6 cellular contexts compared by ENCODE assay signal in genomic region chr5:14554288-14554687, GRCh38. TPM values are rescaled to one million over a fixed set of nuclear protein-coding genes. Genes with fewer than 3 reads are reported as not detected.
A peak's percentile ranks its signal among the peaks of the same experiment; 100 is the strongest.
DNase-seq lines count a peak whose midpoint lies in the region; ATAC-seq and FAIRE-seq lines count a peak whose summit lies in the region.
"Not testable (repeated sequence)": the region's sequence is repeated elsewhere in the genome, so short reads cannot be mapped to it uniquely, and the experiment has no call there.

No MANE protein-coding gene starts in this region.

- DNase-seq in HTR-8/SVneo (ENCODE audit: insufficient read length, low spot score); activated naive CD8-positive, alpha-beta T cell treated with anti-CD3 and anti-CD28 coated beads, Interleukin-2, amount 50 U/mL, for 24 hours; stimulated activated naive CD8-positive, alpha-beta T cell treated with anti-CD3 and anti-CD28 coated beads, Interleukin-15, Interleukin-2, amounts not matched to agents 100 U/mL and 50 U/mL, for 24 hours; stimulated activated naive CD8-positive, alpha-beta T cell treated with anti-CD3 and anti-CD28 coated beads, Interleukin-15, amount 100 ng/mL, for 72 hours: not testable (repeated sequence)
- DNase-seq in amniotic epithelial cell (ENCODE audit: low read depth): peak; percentile 40

- not testable (repeated sequence) for H3K36me3 Mint-ChIP-seq in activated T-helper 17 cell treated with anti-CD3 and anti-CD28 coated beads, Interleukin-2, amount 50 U/mL, for 72 hours (ENCODE audit: low read depth); activated naive CD8-positive, alpha-beta T cell treated with anti-CD3 and anti-CD28 coated beads, Interleukin-2, amount 50 U/mL, for 24 hours (ENCODE audit: low read depth)

- peak; percentile 34 for ATAC-seq in activated T-helper 17 cell treated with anti-CD3 and anti-CD28 coated beads, Interleukin-2, amount 50 U/mL, for 72 hours (replicated peaks)
- ATAC-seq in activated naive CD8-positive, alpha-beta T cell treated with anti-CD3 and anti-CD28 coated beads, Interleukin-2, amount 50 U/mL, for 24 hours: peak; percentile 60
- ATAC-seq in stimulated activated naive CD8-positive, alpha-beta T cell treated with anti-CD3 and anti-CD28 coated beads, Interleukin-15, Interleukin-2, amounts not matched to agents 100 U/mL and 50 U/mL, for 24 hours: peak; percentile 66
- peak; percentile 56 for ATAC-seq in stimulated activated naive CD8-positive, alpha-beta T cell treated with anti-CD3 and anti-CD28 coated beads, Interleukin-15, amount 100 ng/mL, for 72 hours

- H3K27me3 Mint-ChIP-seq in activated T-helper 17 cell treated with anti-CD3 and anti-CD28 coated beads, Interleukin-2, amount 50 U/mL, for 72 hours: peaks cover 12% of the 10 kb centered on the region
- not testable (repeated sequence) for H3K27me3 Mint-ChIP-seq in activated naive CD8-positive, alpha-beta T cell treated with anti-CD3 and anti-CD28 coated beads, Interleukin-2, amount 50 U/mL, for 24 hours; stimulated activated naive CD8-positive, alpha-beta T cell treated with anti-CD3 and anti-CD28 coated beads, Interleukin-15, amount 100 ng/mL, for 72 hours

- H3K4me1 Mint-ChIP-seq in activated T-helper 17 cell treated with anti-CD3 and anti-CD28 coated beads, Interleukin-2, amount 50 U/mL, for 72 hours: not testable (repeated sequence)
- peaks cover 24% of the 10 kb centered on the region for H3K4me1 Mint-ChIP-seq in activated naive CD8-positive, alpha-beta T cell treated with anti-CD3 and anti-CD28 coated beads, Interleukin-2, amount 50 U/mL, for 24 hours
- peaks cover 31% of the 10 kb centered on the region for H3K4me1 Mint-ChIP-seq in stimulated activated naive CD8-positive, alpha-beta T cell treated with anti-CD3 and anti-CD28 coated beads, Interleukin-15, amount 100 ng/mL, for 72 hours

- H3K27ac Mint-ChIP-seq in activated T-helper 17 cell treated with anti-CD3 and anti-CD28 coated beads, Interleukin-2, amount 50 U/mL, for 72 hours; activated naive CD8-positive, alpha-beta T cell treated with anti-CD3 and anti-CD28 coated beads, Interleukin-2, amount 50 U/mL, for 24 hours; stimulated activated naive CD8-positive, alpha-beta T cell treated with anti-CD3 and anti-CD28 coated beads, Interleukin-15, amount 100 ng/mL, for 72 hours: not testable (repeated sequence)

- H3K9me3 Mint-ChIP-seq in activated T-helper 17 cell treated with anti-CD3 and anti-CD28 coated beads, Interleukin-2, amount 50 U/mL, for 72 hours; activated naive CD8-positive, alpha-beta T cell treated with anti-CD3 and anti-CD28 coated beads, Interleukin-2, amount 50 U/mL, for 24 hours: not testable (repeated sequence)
- peaks cover 24 to 30% of the 10 kb centered on the region in 2 donors for H3K9me3 Mint-ChIP-seq in stimulated activated naive CD8-positive, alpha-beta T cell treated with anti-CD3 and anti-CD28 coated beads, Interleukin-15, amount 100 ng/mL, for 72 hours

- peak; percentile 49 for FAIRE-seq in HTR-8/SVneo (lab: Jason Lieb, UNC)

- not testable (repeated sequence) for H3K4me3 Mint-ChIP-seq in activated T-helper 17 cell treated with anti-CD3 and anti-CD28 coated beads, Interleukin-2, amount 50 U/mL, for 72 hours; activated naive CD8-positive, alpha-beta T cell treated with anti-CD3 and anti-CD28 coated beads, Interleukin-2, amount 50 U/mL, for 24 hours; stimulated activated naive CD8-positive, alpha-beta T cell treated with anti-CD3 and anti-CD28 coated beads, Interleukin-15, amount 100 ng/mL, for 72 hours

RNA-seq across cellular contexts. Expression of gene OTULINL, which starts 27.3 kb away (rescaled TPM):
- total RNA-seq in activated T-helper 17 cell treated with anti-CD3 and anti-CD28 coated beads, Interleukin-2, amount 50 U/mL, for 72 hours: 10 to 100 TPM; 15.8 to 19.0 TPM
